In genomic region chr9:37902804-37903580, GRCh38 we compare ENCODE assay signal across 8 cellular contexts. TPM values are rescaled to one million over a fixed set of nuclear protein-coding genes. Genes with fewer than 3 reads are reported as not detected.
DNase-seq lines count a peak whose midpoint lies in the region; ATAC-seq, FAIRE-seq and TF ChIP-seq lines count a peak whose summit lies in the region.

No MANE protein-coding gene starts in this region.

- no peak overlapping the region for H3K27ac ChIP-seq in endothelial cell of umbilical vein (ENCODE audit: insufficient read depth, low read depth, low read length)

- peak overlapping the region; percentile 69 for H3K9ac ChIP-seq in endothelial cell of umbilical vein (replicated peaks; ENCODE audit: extremely low read depth, insufficient read depth, low read length)

- H3K4me3 Mint-ChIP-seq in nephron: peak overlapping the region; percentile 90 to 95 (median 92)

- TF ChIP-seq CTCF in endothelial cell of umbilical vein (IDR thresholded peaks at IDR 0.05; ENCODE audit: extremely low read depth in 1 of 2, insufficient read depth in 1 of 2, low read depth in 1 of 2, low read length in 2 of 2): no peak
- no peak for TF ChIP-seq CTCF in nephron (IDR thresholded peaks at IDR 0.05; ENCODE audit: unreplicated experiment in 3 of 3)

- H3K9me1 ChIP-seq in endothelial cell of umbilical vein (replicated peaks; ENCODE audit: control insufficient read depth, extremely low read depth, insufficient read depth, low read length): no peaks in the 10 kb centered on the region

- DNase-seq in activated CD8-positive, alpha-beta memory T cell treated with anti-CD3 and anti-CD28 coated beads for 24 hours: peak; percentile 57
- no peak for DNase-seq in activated CD8-positive, alpha-beta memory T cell treated with anti-CD3 and anti-CD28 coated beads, Interleukin-2, amount 50 U/mL, for 4 hours
- DNase-seq in RPMI8226 (peak; percentile 41), endothelial cell of umbilical vein (ENCODE audit: low read depth, low spot score) (peak; percentile 56), HEK293T (ENCODE audit: extremely low spot score) (no peak), NCI-H146 treated with DMSO at 0.1 percent for 48 hours (lab: John Stamatoyannopoulos, UW; ENCODE audit: unreplicated experiment) (no peak)

- H3K9me3 ChIP-seq in endothelial cell of umbilical vein (replicated peaks; ENCODE audit: control insufficient read depth, insufficient read depth, low read length): no peaks in the 10 kb centered on the region

- peak; percentile 4 for ATAC-seq in HG02759 (IDR thresholded peaks at IDR 0.05; ENCODE audit: unreplicated experiment)

- H2AFZ ChIP-seq in endothelial cell of umbilical vein (ENCODE audit: low read depth, low read length): peak overlapping the region; percentile 90

- peaks cover 2 to 5% of the 10 kb centered on the region in 2 experiments for H3K36me3 ChIP-seq in endothelial cell of umbilical vein (ENCODE audit: control insufficient read depth in 2 of 2, extremely low read depth in 1 of 2, insufficient read depth in 2 of 2, low read length in 2 of 2)

- peaks cover 21% of the 10 kb centered on the region for H3K4me1 ChIP-seq in endothelial cell of umbilical vein (ENCODE audit: control insufficient read depth, extremely low read depth, insufficient read depth, low read length)

- dilution Hi-C loops in endothelial cell of umbilical vein (cut with MboI; ENCODE audit: extremely low pct_ligation_motif_present, low sequenced_read_pairs): no loop called here

- BruUV-seq in endothelial cell of umbilical vein (replicated peaks; lab: Mats Ljungman, UMichigan): TSS peak; percentile 27

- no peaks in the 10 kb centered on the region for H4K20me1 ChIP-seq in endothelial cell of umbilical vein (replicated peaks; ENCODE audit: control insufficient read depth, extremely low read depth, insufficient read depth, low read length)

- H3K27me3 Mint-ChIP-seq in nephron (ENCODE audit: low read depth): no peaks in the 10 kb centered on the region

- no peaks in the 10 kb centered on the region for H3K27me3 ChIP-seq in endothelial cell of umbilical vein (ENCODE audit: control insufficient read depth in 2 of 2, insufficient read depth in 2 of 2, low read length in 2 of 2)

- H3K9me3 Mint-ChIP-seq in nephron: no peaks in the 10 kb centered on the region

- H3K4me1 Mint-ChIP-seq in nephron: peaks cover 28% of the 10 kb centered on the region

- TF ChIP-seq POLR2A in endothelial cell of umbilical vein (IDR thresholded peaks at IDR 0.05; ENCODE audit: low read depth, low read length): no peak

- peaks cover 31% of the 10 kb centered on the region for H3K79me2 ChIP-seq in endothelial cell of umbilical vein (ENCODE audit: control insufficient read depth, insufficient read depth, low read length)

- POLR2A ChIA-PET in endothelial cell of umbilical vein (lab: Charles Lee): no interaction called here
- POLR2A ChIA-PET in HEK293T (lab: Yijun Ruan, JAX): interaction anchor here (1.6 kb wide), 1 partner anchor 118 kb away, joined by 4 read pairs; the partner anchor contains the start of gene EXOSC3

- peaks cover 10% of the 10 kb centered on the region for H3K36me3 Mint-ChIP-seq in nephron (ENCODE audit: low read depth)

- H3K27ac Mint-ChIP-seq in nephron: peak overlapping the region; percentile 31 to 60 (median 48)

- CTCF ChIA-PET in endothelial cell of umbilical vein (lab: Charles Lee) (interaction anchor here (0.7 to 2.9 kb wide), 10 partner anchors 11 to 422 kb away, joined by 3 to 24 read pairs (median 5); partner anchors contain the start of gene EXOSC3), HEK293T (lab: Yijun Ruan, JAX) (no interaction called here)

- peak overlapping the region; percentile 77 for H3K4me2 ChIP-seq in endothelial cell of umbilical vein (ENCODE audit: insufficient read depth, low read length)

- intact Hi-C loops in endothelial cell of umbilical vein (cut with micrococcal nuclease): loop anchor here (5.0 kb wide), 2 partner anchors 116 to 156 kb away; partner anchors contain the start of gene EXOSC3

- peak overlapping the region; percentile 29 to 90 (median 74) for H3K4me3 ChIP-seq in endothelial cell of umbilical vein (replicated peaks in 1 of 3; ENCODE audit: insufficient read depth in 1 of 3, low read depth in 1 of 3, low read length in 3 of 3)

- FAIRE-seq in endothelial cell of umbilical vein (lab: Jason Lieb, UNC): peak; percentile 71

TF ChIP-seq in endothelial cell of umbilical vein, 7 proteins besides CTCF, POLR2A, EP300 and RAD21:
- no peak for TF ChIP-seq JUN (IDR thresholded peaks at IDR 0.05; ENCODE audit: borderline replicate concordance, insufficient read depth, insufficient read length, low read depth)
- no peak for TF ChIP-seq MYC (IDR thresholded peaks at IDR 0.05; ENCODE audit: low read depth, low read length)
- TF ChIP-seq FOS (IDR thresholded peaks at IDR 0.05; ENCODE audit: borderline replicate concordance, insufficient read depth, low read length): peak; percentile 26
- no peak for TF ChIP-seq GATA2 (IDR thresholded peaks at IDR 0.05; ENCODE audit: insufficient read depth, insufficient read length, low read depth, low read length)
- no peak for TF ChIP-seq EZH2 (IDR thresholded peaks at IDR 0.05; ENCODE audit: borderline replicate concordance, low read depth, low read length, severe bottlenecking)

TF ChIP-seq in HEK293T, 16 proteins besides CTCF, POLR2A, EP300 and RAD21:
- TF ChIP-seq BHLHE40 (IDR thresholded peaks at IDR 0.05; ENCODE audit: borderline replicate concordance) (no peak), HDGF (IDR thresholded peaks at IDR 0.05; ENCODE audit: borderline replicate concordance) (no peak), FOXA1 (IDR thresholded peaks at IDR 0.05) (no peak), LEF1 (IDR thresholded peaks at IDR 0.05; ENCODE audit: borderline replicate concordance) (no peak), FOXM1 (IDR thresholded peaks at IDR 0.05; ENCODE audit: borderline replicate concordance) (no peak), SP1 (IDR thresholded peaks at IDR 0.05) (no peak), PKNOX1 (IDR thresholded peaks at IDR 0.05) (no peak), ELF4 (IDR thresholded peaks at IDR 0.05) (no peak)

RNA-seq across cellular contexts. Expression of gene SLC25A51, which starts 0.9 kb away (rescaled TPM):
- 36.2 and 38.3 TPM in 2 replicates for total RNA-seq in endothelial cell of umbilical vein
- 14.8 and 15.4 TPM in 2 replicates for polyA plus RNA-seq in endothelial cell of umbilical vein
- 17.0 and 17.2 TPM in 2 replicates for polyA plus RNA-seq in endothelial cell of umbilical vein (2011; cell fraction: cytosol; rRNA removed)
- polyA plus RNA-seq in endothelial cell of umbilical vein (2011; cell fraction: nucleus; rRNA removed): 13.2 and 17.7 TPM in 2 replicates
- 14.1 and 21.7 TPM in 2 replicates for polyA plus RNA-seq in endothelial cell of umbilical vein (2012)
- 62.4 and 62.5 TPM in 2 replicates for polyA minus RNA-seq in endothelial cell of umbilical vein
- 19.7 TPM for polyA minus RNA-seq in endothelial cell of umbilical vein (2011; cell fraction: cytosol; rRNA and poly(A)+ RNA removed)
- polyA minus RNA-seq in endothelial cell of umbilical vein (2011; cell fraction: nucleus; rRNA and poly(A)+ RNA removed): 23.3 and 28.9 TPM in 2 replicates

Comparison
In these comparisons a context has a peak if more than half of its experiments do, and no peak if none do; other contexts are left out.
1. DNase-seq: peak in activated CD8-positive, alpha-beta memory T cell treated with anti-CD3 and anti-CD28 coated beads for 24 hours (single experiment), RPMI8226 (single experiment) and endothelial cell of umbilical vein (single experiment); none in activated CD8-positive, alpha-beta memory T cell treated with anti-CD3 and anti-CD28 coated beads, Interleukin-2, amount 50 U/mL, for 4 hours (single experiment), HEK293T (single experiment) and NCI-H146 treated with DMSO at 0.1 percent for 48 hours (single experiment).